Comparison of ENCODE assay signal across 13 cellular contexts in the genomic region with DNA sequence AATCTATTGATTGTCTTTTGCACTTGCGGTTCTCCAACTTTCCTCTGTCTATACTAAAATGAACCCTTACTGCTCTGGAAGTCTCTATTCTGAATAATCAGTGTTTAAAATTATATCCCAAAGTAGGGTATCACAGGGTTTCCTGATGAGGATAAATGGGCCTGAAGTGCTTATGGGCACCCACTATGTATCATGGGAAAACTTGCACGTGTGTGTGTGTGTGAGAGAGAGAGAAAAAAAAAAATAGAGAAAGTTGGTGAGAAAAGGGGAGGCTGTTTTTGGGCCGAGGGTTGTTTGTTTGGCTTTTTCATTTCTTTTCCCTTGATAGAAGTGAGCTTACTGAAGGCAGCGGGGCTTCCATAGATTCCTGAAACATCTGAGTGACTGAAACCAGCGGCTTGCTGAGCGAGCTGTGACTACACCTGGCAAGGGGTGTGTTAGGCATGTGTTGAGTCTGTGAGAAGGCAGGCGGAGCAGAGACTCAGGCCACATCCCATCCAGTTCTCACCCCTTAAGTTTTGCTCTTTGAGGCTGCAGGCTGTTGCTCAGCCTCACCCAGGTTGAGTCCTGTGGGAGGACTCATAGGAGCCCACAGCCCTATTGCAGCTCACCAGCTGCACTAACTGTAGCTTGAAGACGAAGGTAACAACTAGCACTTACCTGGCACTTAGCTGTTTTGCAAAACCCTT. TPM values are rescaled to one million over a fixed set of nuclear protein-coding genes. Genes with fewer than 3 reads are reported as not detected.
A peak's percentile ranks its signal among the peaks of the same experiment; 100 is the strongest.
DNase-seq lines count a peak whose midpoint lies in the region; ATAC-seq and TF ChIP-seq lines count a peak whose summit lies in the region.
"Had no signal": no experiment of that assay in that cellular context is flagged by ENCODE, and none has a peak within 500 bp of the region (broad histone marks: within the 10 kb centered on the region; RNA-seq: fewer than 3 reads in every experiment).

No MANE protein-coding gene starts in this region.

- H3K36me3 ChIP-seq in RWPE2 (ENCODE audit: low read depth) = no peaks in the 10 kb centered on the region
- H3K36me3 ChIP-seq: gastroesophageal sphincter had no signal

- H3K36me3 Mint-ChIP-seq in H9 (ENCODE audit: insufficient read depth in 1 of 3, low read depth in 3 of 3) = peaks cover 4 to 11% (median 6%) of the 10 kb centered on the region in 3 experiments; a peak in 6 of 7 replicates
- H3K36me3 Mint-ChIP-seq in activated naive CD4-positive, alpha-beta T cell treated with anti-CD3 and anti-CD28 coated beads, Interleukin-2, amount 50 U/mL, for 72 hours = peaks cover 9 to 11% of the 10 kb centered on the region in 2 donors

- no peak overlapping the region for H4K91ac ChIP-seq in H9 (ENCODE audit: insufficient read length, low read depth, low read length)

- no peak overlapping the region for H2BK20ac ChIP-seq in H9 (ENCODE audit: low read depth, low read length, poor library complexity, severe bottlenecking)

- no peak overlapping the region for H3K27ac ChIP-seq in H9 (ENCODE audit: insufficient read length, low read depth, low read length)
- peak overlapping the region; percentile 74 for H3K27ac ChIP-seq in RWPE2 (ENCODE audit: poor library complexity, severe bottlenecking)
- H3K27ac ChIP-seq in foreskin keratinocyte = peak overlapping the region; percentile 90
- H3K27ac ChIP-seq: gastroesophageal sphincter, SK-N-MC had no signal

- peaks cover 4% of the 10 kb centered on the region for H3K79me1 ChIP-seq in H9 (ENCODE audit: insufficient read depth, low read depth, low read length, poor library complexity, severe bottlenecking)

- H3K18ac ChIP-seq in H9 (ENCODE audit: insufficient read length, low read depth, low read length) = no peak overlapping the region

- H3K56ac ChIP-seq in H9 (ENCODE audit: insufficient read length, low read depth, low read length) = no peak overlapping the region

- H3K27ac Mint-ChIP-seq in H9 = peak overlapping the region; percentile 41 to 91 (median 87); a peak in 5 of 7 replicates
- H3K27ac Mint-ChIP-seq in activated naive CD4-positive, alpha-beta T cell treated with anti-CD3 and anti-CD28 coated beads, Interleukin-2, amount 50 U/mL, for 72 hours = no peak overlapping the region

- 0 out of 5 replicates have a peak overlapping the region, but pooled peaks of 1 of the 2 experiments have one; percentile 19 for H3K4me3 Mint-ChIP-seq in H9

- H3K23me2 ChIP-seq in H9 (ENCODE audit: insufficient read length, low read depth, low read length, poor library complexity, severe bottlenecking) = no peaks in the 10 kb centered on the region

- H3K4me3 ChIP-seq in RWPE2 (ENCODE audit: severe bottlenecking) = no peak overlapping the region
- H3K4me3 ChIP-seq: gastroesophageal sphincter, GM12878, SK-N-MC had no signal

- H4K8ac ChIP-seq in H9 (replicated peaks; ENCODE audit: insufficient read length, low read depth, low read length) = no peak overlapping the region

- no peaks in the 10 kb centered on the region for H3K27me3 Mint-ChIP-seq in H9 (ENCODE audit: low read depth)

- no peak overlapping the region for H4K5ac ChIP-seq in H9 (ENCODE audit: insufficient read length, low read depth, low read length)

- H3K4ac ChIP-seq in H9 (ENCODE audit: low read depth, low read length) = no peak overlapping the region

- H2AK5ac ChIP-seq in H9 (ENCODE audit: insufficient read length, low read length) = no peak overlapping the region

- H4K20me1 ChIP-seq in H9 (ENCODE audit: control insufficient read depth, insufficient read depth, insufficient read length) = no peaks in the 10 kb centered on the region

- H2BK120ac ChIP-seq in H9 (ENCODE audit: low read depth, low read length, poor library complexity, severe bottlenecking) = no peak overlapping the region

- ATAC-seq in RWPE2 (ENCODE audit: low read depth) (peak; percentile 69), foreskin keratinocyte (peak; percentile 98), GM18870 (IDR thresholded peaks at IDR 0.05; ENCODE audit: unreplicated experiment) (no peak)
- no peak for ATAC-seq in activated naive CD4-positive, alpha-beta T cell treated with anti-CD3 and anti-CD28 coated beads, Interleukin-2, amount 50 U/mL, for 72 hours
- ATAC-seq: gastroesophageal sphincter, GM12878 had no signal

- no peak overlapping the region for H2BK15ac ChIP-seq in H9 (ENCODE audit: low read depth, low read length)

- no peak overlapping the region for H2BK5ac ChIP-seq in H9 (ENCODE audit: insufficient read length, low read length)

- H3K14ac ChIP-seq in H9 (ENCODE audit: insufficient read depth, low read length) = no peak overlapping the region

- no peak overlapping the region for H3K23ac ChIP-seq in H9 (ENCODE audit: insufficient read length, low read depth, low read length)

- no peak overlapping the region for H2AFZ ChIP-seq in H9 (ENCODE audit: low read length)

- no peak overlapping the region for H3K4me2 ChIP-seq in H9 (ENCODE audit: insufficient read depth, insufficient read length, low read length)

- TF ChIP-seq CTCF in H9 (conservative IDR thresholded peaks at IDR 0.05) (no peak), RWPE2 (IDR thresholded peaks at IDR 0.05; ENCODE audit: poor library complexity, severe bottlenecking) (no peak), foreskin keratinocyte (conservative IDR thresholded peaks at IDR 0.05) (peak; percentile 3)

- peak; percentile 55 for DNase-seq in H9
- DNase-seq in RWPE2 (ENCODE audit: low spot score) = no peak
- peak; percentile 91 to 95 for DNase-seq in foreskin keratinocyte
- peak; percentile 38 for DNase-seq in renal cortical epithelial cell (ENCODE audit: low read depth)
- DNase-seq in activated naive CD4-positive, alpha-beta T cell treated with anti-CD3 and anti-CD28 coated beads, Interleukin-2, amount 50 U/mL, for 72 hours (ENCODE audit: low spot score in 2 of 2) = no peak
- DNase-seq in NCI-H1694 (lab: John Stamatoyannopoulos, UW) = no peak
- DNase-seq: activated gamma-delta T cell; effector CD8-positive, alpha-beta T cell; NCI-H1092 treated with DMSO at 0.1 percent for 48 hours had no signal

- no peaks in the 10 kb centered on the region for H3K9me3 ChIP-seq in H9 (ENCODE audit: control insufficient read depth, low read depth, low read length)
- no peaks in the 10 kb centered on the region for H3K9me3 ChIP-seq in RWPE2 (ENCODE audit: severe bottlenecking)
- H3K9me3 ChIP-seq: gastroesophageal sphincter had no signal

- no peak overlapping the region for H3T11ph ChIP-seq in H9 (ENCODE audit: low read length)

- peaks cover 0 to 3% of the 10 kb centered on the region in 2 experiments; a peak in 1 of 5 replicates for H3K9me3 Mint-ChIP-seq in H9
- no peaks in the 10 kb centered on the region for H3K9me3 Mint-ChIP-seq in activated naive CD4-positive, alpha-beta T cell treated with anti-CD3 and anti-CD28 coated beads, Interleukin-2, amount 50 U/mL, for 72 hours

- no peaks in the 10 kb centered on the region for H3K79me2 ChIP-seq in H9 (ENCODE audit: insufficient read depth, low read length)

- no peak overlapping the region for H2BK12ac ChIP-seq in H9 (ENCODE audit: insufficient read length, low read depth, low read length)

- H3K9ac ChIP-seq in H9 (ENCODE audit: extremely low read depth, insufficient read length, low read length) = no peak overlapping the region

- H3K27me3 ChIP-seq in H9 (ENCODE audit: insufficient read depth, low read length) = no peaks in the 10 kb centered on the region
- H3K27me3 ChIP-seq in RWPE2 (ENCODE audit: insufficient read depth, poor library complexity, severe bottlenecking) = no peaks in the 10 kb centered on the region
- no peaks in the 10 kb centered on the region for H3K27me3 ChIP-seq in foreskin keratinocyte
- H3K27me3 ChIP-seq: gastroesophageal sphincter had no signal

- H3K4me1 ChIP-seq in H9 (ENCODE audit: insufficient read depth, low read length) = no peaks in the 10 kb centered on the region; the same call in 1 of the 2 replicates
- H3K4me1 ChIP-seq in RWPE2 (ENCODE audit: insufficient read depth, poor library complexity, severe bottlenecking) = peaks cover 27% of the 10 kb centered on the region
- H3K4me1 ChIP-seq in foreskin keratinocyte = peaks cover 34% of the 10 kb centered on the region

- H3K4me1 Mint-ChIP-seq in H9 = peaks cover 9 to 21% of the 10 kb centered on the region in 2 experiments

- no CpG with 5 or more reads among the region's 8 CpGs for WGBS in H9 (ENCODE audit: extremely low coverage, insufficient read length, low lambda C conversion rate)

RNA-seq across cellular contexts. Expression of a gene that starts 17.2 kb away (rescaled TPM):
- total RNA-seq in H9 (2021) (28.7 and 29.2 TPM in 2 replicates), foreskin keratinocyte (92.1 and 105 TPM in 2 replicates), renal cortical epithelial cell (110 and 281 TPM in 2 replicates)
- polyA plus RNA-seq in foreskin keratinocyte = 12.6 and 14.2 TPM in 2 replicates
- total RNA-seq in activated naive CD4-positive, alpha-beta T cell treated with anti-CD3 and anti-CD28 coated beads, Interleukin-2, amount 50 U/mL, for 72 hours = 10 to 100 TPM; 26.2 to 37.2 TPM

Comparison
In these comparisons a context has a peak if more than half of its experiments do, and no peak if none do; other contexts are left out.
1. DNase-seq: peak in H9 (single experiment), foreskin keratinocyte (2 of 2) and renal cortical epithelial cell (single experiment); none in RWPE2 (single experiment), activated naive CD4-positive, alpha-beta T cell treated with anti-CD3 and anti-CD28 coated beads, Interleukin-2, amount 50 U/mL, for 72 hours (0 of 2) and NCI-H1694 (single experiment).
2. H3K27ac Mint-ChIP-seq: peak in H9 (3 of 3); none in activated naive CD4-positive, alpha-beta T cell treated with anti-CD3 and anti-CD28 coated beads, Interleukin-2, amount 50 U/mL, for 72 hours (0 of 2).
3. ATAC-seq: peak in RWPE2 (single experiment) and foreskin keratinocyte (single experiment); none in activated naive CD4-positive, alpha-beta T cell treated with anti-CD3 and anti-CD28 coated beads, Interleukin-2, amount 50 U/mL, for 72 hours (0 of 2) and GM18870 (single experiment).